8 cellular contexts compared by ENCODE assay signal in genomic region chr21:41879190-41879998, GRCh38. TPM values are rescaled to one million over a fixed set of nuclear protein-coding genes. Genes with fewer than 3 reads are reported as not detected.
DNase-seq lines count a peak whose midpoint lies in the region; ATAC-seq, FAIRE-seq and TF ChIP-seq lines count a peak whose summit lies in the region.

Gene PRDM15, minus strand, starts transcription at chr21:41879344. Its CDS starts 18,981 bp downstream, at chr21:41860363.

- H3K4me1 ChIP-seq in A549 = peaks cover 8% of the 10 kb centered on the region; the same call in 2 of the 3 replicates

- no peak for TF ChIP-seq RAD21 in A549 (conservative IDR thresholded peaks at IDR 0.05 in 1 of 2, IDR thresholded peaks at IDR 0.05 in 1 of 2)

- no peak for TF ChIP-seq EP300 in A549 (IDR thresholded peaks at IDR 0.05)

- no peaks in the 10 kb centered on the region for H3K9me3 ChIP-seq in A549

- ATAC-seq in A549 = peak; percentile 77 to 89
- ATAC-seq in GM18511 (IDR thresholded peaks at IDR 0.05; ENCODE audit: unreplicated experiment) = peak; percentile 76
- peak; percentile 61 for ATAC-seq in HG03039 (IDR thresholded peaks at IDR 0.05; ENCODE audit: unreplicated experiment)

- 9% methylated on average over 17 of the region's 89 CpGs for WGBS in A549 (ENCODE audit: missing lambda C conversion rate)

- peak within 1 kb of the TSS; percentile 57 for H3K4me3 ChIP-seq in A549

- FAIRE-seq in A549 (lab: Jason Lieb, UNC) = no peak

- CTCF ChIA-PET in A549 (lab: Yijun Ruan, JAX) = interaction anchor here (0.5 to 1.0 kb wide), 3 partner anchors 64 to 1080 kb away, joined by 3 read pairs; no protein-coding TSS in a partner anchor

- no peak for TF ChIP-seq CTCF in A549 (IDR thresholded peaks at IDR 0.05)

- POLR2A ChIA-PET in A549 (lab: Yijun Ruan, JAX) = interaction anchor here (0.7 to 1.3 kb wide), 3 partner anchors 12 to 19 kb away, joined by 3 to 4 read pairs (median 3); no protein-coding TSS in a partner anchor

- peak within 1 kb of the TSS; percentile 99 to 100 for H3K27ac ChIP-seq in A549

- TF ChIP-seq POLR2A in A549 (IDR thresholded peaks at IDR 0.05; ENCODE audit: low read length) = peak; percentile 7; the same call in 1 of the 2 replicates

- peak; percentile 53 to 81 for DNase-seq in A549 (ENCODE audit: low read depth in 1 of 2, low spot score in 1 of 2)
- DNase-seq in NCI-H2227 (lab: John Stamatoyannopoulos, UW; ENCODE audit: unreplicated experiment) = peak; percentile 89
- peak; percentile 75 for DNase-seq in activated CD4-positive, alpha-beta T cell treated with anti-CD3 and anti-CD28 coated beads for 1 hour
- DNase-seq in cerebellar cortex (ENCODE audit: low spot score) = peak; percentile 66
- DNase-seq in kidney tubule cell (ENCODE audit: low spot score) = peak; percentile 85
- DNase-seq in stimulated activated CD4-positive, alpha-beta T cell treated with anti-CD3 and anti-CD28 coated beads, Interleukin-1b, Interleukin-23, amount 100 ng/mL, for 1 hour (ENCODE audit: low read depth in 2 of 2) = peak; percentile 45 to 76

- H3K4me2 ChIP-seq in A549 = peak within 1 kb of the TSS; percentile 94

TF ChIP-seq in A549, 52 proteins besides CTCF, POLR2A, EP300 and RAD21 (continues in another document):
- TF ChIP-seq REST (IDR thresholded peaks at IDR 0.05) (no peak), PHF8 (IDR thresholded peaks at IDR 0.05; ENCODE audit: borderline replicate concordance, low read depth) (peak; percentile 89), HMGXB4 (CRISPR knock-in tag; IDR thresholded peaks at IDR 0.05; ENCODE audit: borderline replicate concordance) (0 out of 2 replicates have a peak, but pooled peaks have one; percentile 19), NPAS2 (CRISPR knock-in tag; IDR thresholded peaks at IDR 0.05; ENCODE audit: borderline replicate concordance) (peak; percentile 10; the same call in 1 of the 2 replicates), KDM1A (IDR thresholded peaks at IDR 0.05; ENCODE audit: low read depth) (no peak), MAFK (IDR thresholded peaks at IDR 0.05; ENCODE audit: partially characterized antibody) (no peak), E2F6 (IDR thresholded peaks at IDR 0.05; ENCODE audit: borderline replicate concordance, low read depth) (peak; percentile 65; the same call in 1 of the 2 replicates), BHLHE40 (IDR thresholded peaks at IDR 0.05; ENCODE audit: low read depth, low read length) (no peak), TFCP2L1 (CRISPR knock-in tag; IDR thresholded peaks at IDR 0.05) (no peak), CEBPB (IDR thresholded peaks at IDR 0.05) (no peak), ZC3H11A (IDR thresholded peaks at IDR 0.05) (no peak), HOXA7 (CRISPR knock-in tag; IDR thresholded peaks at IDR 0.05) (no peak), EHMT2 (IDR thresholded peaks at IDR 0.05; ENCODE audit: low read depth) (no peak), KDM5A (IDR thresholded peaks at IDR 0.05) (no peak), HES2 (IDR thresholded peaks at IDR 0.05) (no peak), ZNF302 (CRISPR knock-in tag; IDR thresholded peaks at IDR 0.05) (no peak), NR3C1 (IDR thresholded peaks at IDR 0.05) (no peak), MYC (IDR thresholded peaks at IDR 0.05; ENCODE audit: borderline replicate concordance, low read length) (peak; percentile 59; the same call in 1 of the 2 replicates), ESRRA (IDR thresholded peaks at IDR 0.05; ENCODE audit: borderline replicate concordance, low read length) (no peak), SMC3 (IDR thresholded peaks at IDR 0.05) (no peak), CHD2 (IDR thresholded peaks at IDR 0.05; ENCODE audit: low read length, partially characterized antibody) (no peak), FOSB (CRISPR knock-in tag; IDR thresholded peaks at IDR 0.05) (no peak), JUN (IDR thresholded peaks at IDR 0.05) (peak in 1 of 2 experiments; percentile 44; a peak in 3 of 5 replicates), MAZ (IDR thresholded peaks at IDR 0.05; ENCODE audit: borderline replicate concordance, low read depth, low read length) (no peak), USF2 (IDR thresholded peaks at IDR 0.05) (no peak), NFE2L2 (conservative IDR thresholded peaks at IDR 0.05; ENCODE audit: low read length) (no peak), TP53 (CRISPR knock-in tag; IDR thresholded peaks at IDR 0.05) (peak; percentile 53; the same call in 1 of the 2 replicates), POLR2AphosphoS2 (conservative IDR thresholded peaks at IDR 0.05; ENCODE audit: low read length) (no peak), CBX8 (IDR thresholded peaks at IDR 0.05) (no peak)
- TF ChIP-seq, protein P1, sequence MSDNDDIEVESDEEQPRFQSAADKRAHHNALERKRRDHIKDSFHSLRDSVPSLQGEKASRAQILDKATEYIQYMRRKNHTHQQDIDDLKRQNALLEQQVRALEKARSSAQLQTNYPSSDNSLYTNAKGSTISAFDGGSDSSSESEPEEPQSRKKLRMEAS (IDR thresholded peaks at IDR 0.05) = peak; percentile 73
- TF ChIP-seq, protein P2, sequence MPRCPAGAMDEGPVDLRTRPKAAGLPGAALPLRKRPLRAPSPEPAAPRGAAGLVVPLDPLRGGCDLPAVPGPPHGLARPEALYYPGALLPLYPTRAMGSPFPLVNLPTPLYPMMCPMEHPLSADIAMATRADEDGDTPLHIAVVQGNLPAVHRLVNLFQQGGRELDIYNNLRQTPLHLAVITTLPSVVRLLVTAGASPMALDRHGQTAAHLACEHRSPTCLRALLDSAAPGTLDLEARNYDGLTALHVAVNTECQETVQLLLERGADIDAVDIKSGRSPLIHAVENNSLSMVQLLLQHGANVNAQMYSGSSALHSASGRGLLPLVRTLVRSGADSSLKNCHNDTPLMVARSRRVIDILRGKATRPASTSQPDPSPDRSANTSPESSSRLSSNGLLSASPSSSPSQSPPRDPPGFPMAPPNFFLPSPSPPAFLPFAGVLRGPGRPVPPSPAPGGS (IDR thresholded peaks at IDR 0.05) = no peak

RNA-seq across cellular contexts. Expression of gene PRDM15, which starts in this region (rescaled TPM):
- polyA plus RNA-seq in A549 (2011; rRNA removed) = 6.1 and 7.6 TPM in 2 replicates
- 6.1 and 6.7 TPM in 2 replicates for polyA plus RNA-seq in A549 (2012; cell fraction: cytosol; rRNA removed)
- polyA plus RNA-seq in A549 (2012; cell fraction: nucleus; rRNA removed) = 19.3 and 27.6 TPM in 2 replicates
- 4.3 to 4.6 TPM (median 4.5 TPM) in 3 replicates for polyA plus RNA-seq in A549 (2017; fragmentation: RNase III; extraction: RNeasy Plus Mini Kit Qiagen cat#74134 plus additional on column Dnase treatment)
- 14.5 and 15.4 TPM in 2 replicates for polyA minus RNA-seq in A549 (2011; rRNA and poly(A)+ RNA removed)

Comparison
In these comparisons a context has a peak if more than half of its experiments do, and no peak if none do; other contexts are left out.
1. Peak in every context shown above with its lines: DNase-seq, ATAC-seq, H3K4me3 ChIP-seq and H3K27ac ChIP-seq.